17 cellular contexts compared by ENCODE assay signal in genomic region chr17:82881292-82881823, GRCh38. TPM values are rescaled to one million over a fixed set of nuclear protein-coding genes. Genes with fewer than 3 reads are reported as not detected.
DNase-seq lines count a peak whose midpoint lies in the region; ATAC-seq and TF ChIP-seq lines count a peak whose summit lies in the region.
"Had no signal": no experiment of that assay in that cellular context is flagged by ENCODE, and none has a peak within 500 bp of the region (broad histone marks: within the 10 kb centered on the region; RNA-seq: fewer than 3 reads in every experiment).

No MANE protein-coding gene starts in this region.

- in situ Hi-C loops in gastrocnemius medialis (cut with MboI; ENCODE audit: low sequenced_read_pairs in 4 of 4) = no loop called here

- H3K36me3 ChIP-seq in Loucy (ENCODE audit: insufficient read depth, low read length) = peaks cover 31% of the 10 kb centered on the region; the same call in 1 of the 2 replicates
- H3K36me3 ChIP-seq in gastroesophageal sphincter = peaks cover 0 to 10% of the 10 kb centered on the region in 2 donors
- H3K36me3 ChIP-seq in gastrocnemius medialis = no peaks in the 10 kb centered on the region
- H3K36me3 ChIP-seq: thoracic aorta had no signal

- POLR2A ChIA-PET in activated CD4-positive, alpha-beta T cell treated with anti-CD3 and anti-CD28 coated beads for 36 hours (lab: Charles Lee) = no interaction called here

- peaks cover 89% of the 10 kb centered on the region for H3K79me2 ChIP-seq in Loucy (ENCODE audit: insufficient read depth, low read length)

- peak overlapping the region in 3 of 4 donors; percentile 64 to 69 (median 66) for H3K27ac ChIP-seq in gastroesophageal sphincter
- H3K27ac ChIP-seq in gastrocnemius medialis = peak overlapping the region; percentile 8 to 61 (median 40)
- H3K27ac ChIP-seq: KMS-11 had no signal

- TF ChIP-seq CTCF in Loucy (conservative IDR thresholded peaks at IDR 0.05; ENCODE audit: low read length) (no peak), gastroesophageal sphincter (IDR thresholded peaks at IDR 0.05) (peak in 1 of 4 experiments; percentile 1), gastrocnemius medialis (IDR thresholded peaks at IDR 0.05 in 4 of 5, conservative IDR thresholded peaks at IDR 0.05 in 1 of 5) (no peak), mesothelial cell of epicardium (IDR thresholded peaks at IDR 0.05; ENCODE audit: unreplicated experiment) (no peak)

- H3K4me1 ChIP-seq in Loucy (ENCODE audit: insufficient read depth, low read length, poor library complexity, severe bottlenecking) = peaks cover 70% of the 10 kb centered on the region
- H3K4me1 ChIP-seq in gastroesophageal sphincter = peaks cover 0 to 89% (median 18%) of the 10 kb centered on the region in 3 donors
- H3K4me1 ChIP-seq in gastrocnemius medialis = peaks cover 18 to 44% of the 10 kb centered on the region in 2 donors

- CTCF ChIA-PET in activated CD4-positive, alpha-beta T cell treated with anti-CD3 and anti-CD28 coated beads for 36 hours (lab: Charles Lee) = interaction anchor here (0.6 kb wide), 1 partner anchor 43 kb away, joined by 5 read pairs; no protein-coding TSS in a partner anchor

- H3K9me3 Mint-ChIP-seq in activated CD4-positive, alpha-beta T cell treated with anti-CD3 and anti-CD28 coated beads for 36 hours (ENCODE audit: low read depth) = no peaks in the 10 kb centered on the region
- no peaks in the 10 kb centered on the region for H3K9me3 Mint-ChIP-seq in mesothelial cell of epicardium
- H3K9me3 Mint-ChIP-seq: neural crest cell had no signal

- TF ChIP-seq POLR2A in gastroesophageal sphincter (IDR thresholded peaks at IDR 0.05) (no peak), gastrocnemius medialis (IDR thresholded peaks at IDR 0.05) (no peak)

- peaks cover 3% of the 10 kb centered on the region; the same call in 1 of the 2 replicates for H3F3A ChIP-seq in Loucy (ENCODE audit: low read depth)

- H3K4me3 ChIP-seq in Loucy (ENCODE audit: low read length, poor library complexity, severe bottlenecking) (peak overlapping the region; percentile 37), gastroesophageal sphincter (no peak overlapping the region), gastrocnemius medialis (no peak overlapping the region)
- H3K4me3 ChIP-seq: smooth muscle cell, thoracic aorta had no signal

- no peak for ATAC-seq in activated CD4-positive, alpha-beta T cell treated with anti-CD3 and anti-CD28 coated beads for 36 hours
- ATAC-seq in gastroesophageal sphincter (no peak), gastrocnemius medialis (no peak), HG03342 (IDR thresholded peaks at IDR 0.05; ENCODE audit: unreplicated experiment) (no peak)

- H4K20me1 ChIP-seq in Loucy (ENCODE audit: insufficient read depth, low read length, poor library complexity, severe bottlenecking) = peaks cover 16% of the 10 kb centered on the region

- H3K4me2 ChIP-seq in Loucy (ENCODE audit: low read depth, low read length, poor library complexity, severe bottlenecking) = peak overlapping the region; percentile 76
- H3K4me2 ChIP-seq: KMS-11, smooth muscle cell had no signal

- H3K27me3 Mint-ChIP-seq in activated CD4-positive, alpha-beta T cell treated with anti-CD3 and anti-CD28 coated beads for 36 hours = no peaks in the 10 kb centered on the region
- H3K27me3 Mint-ChIP-seq in mesothelial cell of epicardium (ENCODE audit: low read depth) = no peaks in the 10 kb centered on the region

- peak overlapping the region; percentile 67 for H3K9ac ChIP-seq in Loucy (ENCODE audit: low read depth, low read length, poor library complexity, severe bottlenecking)
- H3K9ac ChIP-seq: KMS-11 had no signal

- peak overlapping the region; percentile 92 for H3K27ac Mint-ChIP-seq in activated CD4-positive, alpha-beta T cell treated with anti-CD3 and anti-CD28 coated beads for 36 hours
- no peak overlapping the region for H3K27ac Mint-ChIP-seq in mesothelial cell of epicardium

- peaks cover 84% of the 10 kb centered on the region for H3K4me1 Mint-ChIP-seq in activated CD4-positive, alpha-beta T cell treated with anti-CD3 and anti-CD28 coated beads for 36 hours
- H3K4me1 Mint-ChIP-seq in mesothelial cell of epicardium = peaks cover 35% of the 10 kb centered on the region

- peaks cover 9% of the 10 kb centered on the region for H3K36me3 Mint-ChIP-seq in activated CD4-positive, alpha-beta T cell treated with anti-CD3 and anti-CD28 coated beads for 36 hours (ENCODE audit: low read depth)
- H3K36me3 Mint-ChIP-seq in mesothelial cell of epicardium = peaks cover 7% of the 10 kb centered on the region

- no peak for TF ChIP-seq EP300 in gastroesophageal sphincter (IDR thresholded peaks at IDR 0.05)

- H2AFZ ChIP-seq in Loucy (ENCODE audit: low read length) = no peak overlapping the region

- H3K9me3 ChIP-seq in Loucy (ENCODE audit: insufficient read depth, low read depth, low read length) = no peaks in the 10 kb centered on the region
- no peaks in the 10 kb centered on the region for H3K9me3 ChIP-seq in gastroesophageal sphincter
- no peaks in the 10 kb centered on the region for H3K9me3 ChIP-seq in gastrocnemius medialis
- H3K9me3 ChIP-seq: thoracic aorta had no signal

- no peaks in the 10 kb centered on the region for H3K9me2 ChIP-seq in Loucy (replicated peaks; ENCODE audit: low read depth, low read length)

- 68 to 100% methylated on average over 2 to 4 of the region's 23 CpGs for WGBS in gastroesophageal sphincter (ENCODE audit: low coverage in 1 of 2), 2 donors

- H3K27me3 ChIP-seq in Loucy (ENCODE audit: insufficient read depth, low read length, poor library complexity, severe bottlenecking) (no peaks in the 10 kb centered on the region), gastroesophageal sphincter (no peaks in the 10 kb centered on the region), gastrocnemius medialis (no peaks in the 10 kb centered on the region)

- DNase-seq in activated CD4-positive, alpha-beta T cell treated with anti-CD3 and anti-CD28 coated beads for 36 hours = no peak
- DNase-seq in activated CD4-positive, alpha-beta T cell treated with anti-CD3 and anti-CD28 coated beads, Interleukin-2, amount 50 U/mL, for 4 hours = no peak
- no peak for DNase-seq in gastrocnemius medialis
- DNase-seq in NCI-H2029 (lab: John Stamatoyannopoulos, UW) = no peak
- DNase-seq in mesothelial cell of epicardium (ENCODE audit: low spot score in 2 of 2, unreplicated experiment in 2 of 2) = no peak
- DNase-seq: activated CD4-positive, alpha-beta T cell treated with anti-CD3 and anti-CD28 coated beads for 4 hours; NCI-H187 treated with DMSO at 0.1 percent for 48 hours; NK-92 treated with Interleukin-12 subunit alpha and Interleukin-12 subunit beta, amount 100 ng/mL, for 24 hours had no signal

- no peak overlapping the region for H3K4me3 Mint-ChIP-seq in activated CD4-positive, alpha-beta T cell treated with anti-CD3 and anti-CD28 coated beads for 36 hours
- no peak overlapping the region for H3K4me3 Mint-ChIP-seq in mesothelial cell of epicardium
- H3K4me3 Mint-ChIP-seq: neural crest cell had no signal

- intact Hi-C loops in activated CD4-positive, alpha-beta T cell treated with anti-CD3 and anti-CD28 coated beads for 36 hours (cut with DNase I, micrococcal nuclease) = no loop called here
- intact Hi-C loops in gastrocnemius medialis (cut with DNase I; ENCODE audit: low total_unique reads) = no loop called here

RNA-seq across cellular contexts. Expression of gene ZNF750, which starts 41.5 kb away (rescaled TPM):
- not detected for total RNA-seq in activated CD4-positive, alpha-beta T cell treated with anti-CD3 and anti-CD28 coated beads for 36 hours
- total RNA-seq in gastroesophageal sphincter = 1 to 10 TPM in 2 of 4 donors, under 1 TPM in 1, not detected in 1; 0.46 to 1.6 (median 1.1) TPM
- total RNA-seq in gastrocnemius medialis = 10 to 100 TPM in 2 of 4 donors, 1 to 10 TPM in 2; 2.5 to 17.8 (median 11.7) TPM
- total RNA-seq in mesothelial cell of epicardium = 1.8 to 2.6 TPM (median 2.3 TPM) in 3 replicates
- total RNA-seq: A172, neural crest cell, SK-MEL-5, thoracic aorta had no signal
